Comparison of ENCODE assay signal across 1 cellular context in genomic region chr5:67672633-67673032, GRCh38.
TF ChIP-seq lines count a peak whose summit lies in the region.

No MANE protein-coding gene starts in this region.

TF ChIP-seq in GM12878, 131 proteins besides CTCF, POLR2A, EP300 and RAD21 (continued from another document):
- no peak for TF ChIP-seq HCFC1 (IDR thresholded peaks at IDR 0.05; ENCODE audit: low read length)
- TF ChIP-seq ZBTB33 (IDR thresholded peaks at IDR 0.05) = no peak
- no peak for TF ChIP-seq NR2C2 (IDR thresholded peaks at IDR 0.05; ENCODE audit: borderline replicate concordance, control insufficient read depth, insufficient read length, low read depth)
- TF ChIP-seq, protein P1, sequence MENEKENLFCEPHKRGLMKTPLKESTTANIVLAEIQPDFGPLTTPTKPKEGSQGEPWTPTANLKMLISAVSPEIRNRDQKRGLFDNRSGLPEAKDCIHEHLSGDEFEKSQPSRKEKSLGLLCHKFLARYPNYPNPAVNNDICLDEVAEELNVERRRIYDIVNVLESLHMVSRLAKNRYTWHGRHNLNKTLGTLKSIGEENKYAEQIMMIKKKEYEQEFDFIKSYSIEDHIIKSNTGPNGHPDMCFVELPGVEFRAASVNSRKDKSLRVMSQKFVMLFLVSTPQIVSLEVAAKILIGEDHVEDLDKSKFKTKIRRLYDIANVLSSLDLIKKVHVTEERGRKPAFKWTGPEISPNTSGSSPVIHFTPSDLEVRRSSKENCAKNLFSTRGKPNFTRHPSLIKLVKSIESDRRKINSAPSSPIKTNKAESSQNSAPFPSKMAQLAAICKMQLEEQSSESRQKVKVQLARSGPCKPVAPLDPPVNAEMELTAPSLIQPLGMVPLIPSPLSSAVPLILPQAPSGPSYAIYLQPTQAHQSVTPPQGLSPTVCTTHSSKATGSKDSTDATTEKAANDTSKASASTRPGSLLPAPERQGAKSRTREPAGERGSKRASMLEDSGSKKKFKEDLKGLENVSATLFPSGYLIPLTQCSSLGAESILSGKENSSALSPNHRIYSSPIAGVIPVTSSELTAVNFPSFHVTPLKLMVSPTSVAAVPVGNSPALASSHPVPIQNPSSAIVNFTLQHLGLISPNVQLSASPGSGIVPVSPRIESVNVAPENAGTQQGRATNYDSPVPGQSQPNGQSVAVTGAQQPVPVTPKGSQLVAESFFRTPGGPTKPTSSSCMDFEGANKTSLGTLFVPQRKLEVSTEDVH (IDR thresholded peaks at IDR 0.05; ENCODE audit: low read depth, partially characterized antibody) = no peak
- no peak for TF ChIP-seq CEBPB (IDR thresholded peaks at IDR 0.05; ENCODE audit: borderline replicate concordance in 1 of 2, low read depth in 2 of 2, low read length in 2 of 2)
